ENCODE assay signal across 21 cellular contexts in the genomic region with DNA sequence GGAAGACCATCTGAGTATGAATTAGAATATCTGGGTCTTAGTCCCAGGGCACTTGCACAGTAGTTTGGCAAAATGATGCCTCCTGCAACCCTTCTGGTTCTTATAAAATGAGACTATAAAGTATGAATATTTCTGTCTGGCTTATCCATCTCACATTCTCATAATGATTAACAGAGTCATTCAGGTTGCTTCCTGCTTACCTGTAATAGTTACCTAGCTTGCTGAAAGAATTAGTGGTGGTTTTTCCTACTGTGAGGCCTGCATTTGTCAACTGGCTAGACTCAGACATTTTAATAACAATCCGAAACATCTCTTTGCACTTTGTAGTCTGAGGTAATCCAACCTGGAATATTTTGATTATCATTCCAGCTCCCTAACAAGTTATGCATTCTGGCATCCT.
DNase-seq lines count a peak whose midpoint lies in the region; ATAC-seq and TF ChIP-seq lines count a peak whose summit lies in the region.
"Had no signal": no experiment of that assay in that cellular context is flagged by ENCODE, and none has a peak within 500 bp of the region (broad histone marks: within the 10 kb centered on the region; RNA-seq: fewer than 3 reads in every experiment).

No MANE protein-coding gene starts in this region.

- H3K4me1 ChIP-seq in HCT116 (ENCODE audit: control insufficient read depth in 1 of 2, insufficient read depth in 2 of 2, low read length in 2 of 2) (no peaks in the 10 kb centered on the region), body of pancreas (peaks cover 8% of the 10 kb centered on the region), testis (no peaks in the 10 kb centered on the region)

- peak overlapping the region; percentile 89 for H2AFZ ChIP-seq in HCT116 (ENCODE audit: low read depth, low read length, poor library complexity, severe bottlenecking)
- H2AFZ ChIP-seq: PC-9 had no signal

- no peaks in the 10 kb centered on the region for H3K9me2 ChIP-seq in HCT116 (ENCODE audit: insufficient read depth)

- TF ChIP-seq CTCF in HCT116 (IDR thresholded peaks at IDR 0.05 in 2 of 3, conservative IDR thresholded peaks at IDR 0.05 in 1 of 3; ENCODE audit: borderline replicate concordance in 1 of 3, insufficient read depth in 1 of 3, low read depth in 2 of 3, low read length in 2 of 3) (no peak), body of pancreas (IDR thresholded peaks at IDR 0.05) (no peak), testis (IDR thresholded peaks at IDR 0.05) (no peak)

- H3K4me3 ChIP-seq in HCT116 (replicated peaks in 1 of 2; ENCODE audit: low read depth in 1 of 2, low read length in 2 of 2) (no peak overlapping the region), body of pancreas (no peak overlapping the region), testis (no peak overlapping the region)
- H3K4me3 ChIP-seq: PC-9 had no signal

- no peak for TF ChIP-seq POLR2A in HCT116 (IDR thresholded peaks at IDR 0.05; ENCODE audit: borderline replicate concordance, extremely low read depth, insufficient read depth, insufficient read length)
- no peak for TF ChIP-seq POLR2A in body of pancreas (IDR thresholded peaks at IDR 0.05)
- no peak for TF ChIP-seq POLR2A in testis (IDR thresholded peaks at IDR 0.05)

- H3K27ac ChIP-seq in HCT116 (ENCODE audit: low read depth, low read length) (no peak overlapping the region), body of pancreas (peak overlapping the region in 1 of 4 donors; percentile 50), testis (no peak overlapping the region)
- H3K27ac ChIP-seq: PC-9 had no signal

- H3K9me3 ChIP-seq in HCT116 (ENCODE audit: control insufficient read depth in 1 of 2, insufficient read depth in 1 of 2, low read depth in 1 of 2, low read length in 2 of 2) (no peaks in the 10 kb centered on the region), body of pancreas (no peaks in the 10 kb centered on the region), testis (no peaks in the 10 kb centered on the region)

- ATAC-seq in HCT116: no peak
- peak; percentile 81 for ATAC-seq in body of pancreas
- ATAC-seq in left colon: peak; percentile 93
- no peak for ATAC-seq in HG02852 (IDR thresholded peaks at IDR 0.05; ENCODE audit: unreplicated experiment)

- no peaks in the 10 kb centered on the region for H3K27me3 ChIP-seq in HCT116 (ENCODE audit: insufficient read depth, low read length)
- no peaks in the 10 kb centered on the region for H3K27me3 ChIP-seq in body of pancreas
- H3K27me3 ChIP-seq in testis: no peaks in the 10 kb centered on the region

- no peak overlapping the region for H3K4me2 ChIP-seq in HCT116 (ENCODE audit: low read length)
- H3K4me2 ChIP-seq: PC-9 had no signal

- no peaks in the 10 kb centered on the region for H3K79me2 ChIP-seq in HCT116 (ENCODE audit: insufficient read depth, low read length)

- RAD21 ChIA-PET in HCT116 (lab: Charles Lee; ENCODE audit: low non-redundant PET in 1 of 2, low total read pairs in 2 of 2, uncharacterized antibody in 2 of 2, unreplicated experiment in 2 of 2): interaction anchor here in 1 of 2 experiments (0.8 kb wide), 1 partner anchor 151 kb away, joined by 3 read pairs; no protein-coding TSS in a partner anchor

- no peak overlapping the region for H3K9ac ChIP-seq in HCT116 (ENCODE audit: low read length)

- H3K36me3 ChIP-seq in HCT116 (ENCODE audit: control insufficient read depth in 1 of 2, insufficient read depth in 2 of 2, low read length in 2 of 2) (no peaks in the 10 kb centered on the region), body of pancreas (replicated peaks in 1 of 2; ENCODE audit: insufficient read depth in 1 of 2, low read depth in 2 of 2) (no peaks in the 10 kb centered on the region), testis (ENCODE audit: low read depth, missing control alignments) (no peaks in the 10 kb centered on the region)

- BruUV-seq in HCT116 (replicated peaks; lab: Mats Ljungman, UMichigan): no TSS peak

- intact Hi-C loops in HCT116 (cut with micrococcal nuclease): no loop called here
- intact Hi-C loops in body of pancreas (cut with DNase I): no loop called here
- intact Hi-C loops in left colon (cut with DNase I, micrococcal nuclease): loop anchor here in 1 of 2 donors (10.0 kb wide), 2 partner anchors 653 to 763 kb away; no protein-coding TSS in a partner anchor
- intact Hi-C loops in testis (cut with DNase I; ENCODE audit: low total_unique reads): no loop called here

- WGBS in body of pancreas, 2 donors: 56 to 69% methylated on average over 1 of the region's 1 CpG
- 90 to 93% methylated on average over 1 of the region's 1 CpG for WGBS in testis, 2 donors

- CTCF ChIA-PET in HCT116 (lab: Charles Lee): interaction anchor here (1.2 to 2.4 kb wide), 3 partner anchors 9 to 761 kb away, joined by 5 to 18 read pairs (median 11); no protein-coding TSS in a partner anchor

- no peak for TF ChIP-seq RAD21 in HCT116 (IDR thresholded peaks at IDR 0.05; ENCODE audit: low read depth)

- no peaks in the 10 kb centered on the region for H4K20me1 ChIP-seq in HCT116 (ENCODE audit: insufficient read depth)

- DNase-seq in HCT116 (ENCODE audit: low read depth, low spot score): no peak
- DNase-seq in body of pancreas: no peak
- DNase-seq in left colon: no peak
- DNase-seq in renal cortical epithelial cell (ENCODE audit: low read depth): peak; percentile 13
- DNase-seq in stimulated activated CD4-positive, alpha-beta T cell treated with anti-CD3 and anti-CD28 coated beads, Interleukin-4, amount 100 ng/mL, for 4 hours: no peak
- DNase-seq in DMS153 treated with DMSO at 0.1 percent for 48 hours (lab: John Stamatoyannopoulos, UW; ENCODE audit: unreplicated experiment): no peak
- no peak for DNase-seq in testis
- DNase-seq: C1 segment of cervical spinal cord; CD4-positive, alpha-beta memory T cell; COR-L47; DND-41; KBM-7; NCI-H2029; NCI-H446; NCI-H526; NCI-H82; NK-92 treated with Interleukin-12 subunit alpha and Interleukin-12 subunit beta, amount 100 ng/mL, for 24 hours; PC-9; Right ventricle myocardium superior; RPMI8226 had no signal

- POLR2A ChIA-PET in HCT116 (lab: Charles Lee): no interaction called here

TF ChIP-seq in HCT116, 20 proteins besides CTCF, POLR2A, EP300 and RAD21:
- TF ChIP-seq SP1 (IDR thresholded peaks at IDR 0.05; ENCODE audit: low read depth) (no peak), ZNF274 (IDR thresholded peaks at IDR 0.05; ENCODE audit: low read depth, low read length) (no peak), SRF (IDR thresholded peaks at IDR 0.05; ENCODE audit: low read depth) (no peak), TCF7L2 (IDR thresholded peaks at IDR 0.05; ENCODE audit: borderline replicate concordance, extremely low read depth, insufficient read depth, insufficient read length) (no peak), EGR1 (IDR thresholded peaks at IDR 0.05; ENCODE audit: low read depth) (no peak), SIN3A (IDR thresholded peaks at IDR 0.05; ENCODE audit: low read depth) (no peak), YY1 (IDR thresholded peaks at IDR 0.05; ENCODE audit: extremely low read depth, insufficient replicate concordance, low read depth, low read length) (no peak), FOSL1 (IDR thresholded peaks at IDR 0.05; ENCODE audit: low read depth) (no peak), POLR2AphosphoS5 (IDR thresholded peaks at IDR 0.05; ENCODE audit: low read depth, low read length) (no peak), JUND (IDR thresholded peaks at IDR 0.05) (no peak)
- TF ChIP-seq, protein P1, sequence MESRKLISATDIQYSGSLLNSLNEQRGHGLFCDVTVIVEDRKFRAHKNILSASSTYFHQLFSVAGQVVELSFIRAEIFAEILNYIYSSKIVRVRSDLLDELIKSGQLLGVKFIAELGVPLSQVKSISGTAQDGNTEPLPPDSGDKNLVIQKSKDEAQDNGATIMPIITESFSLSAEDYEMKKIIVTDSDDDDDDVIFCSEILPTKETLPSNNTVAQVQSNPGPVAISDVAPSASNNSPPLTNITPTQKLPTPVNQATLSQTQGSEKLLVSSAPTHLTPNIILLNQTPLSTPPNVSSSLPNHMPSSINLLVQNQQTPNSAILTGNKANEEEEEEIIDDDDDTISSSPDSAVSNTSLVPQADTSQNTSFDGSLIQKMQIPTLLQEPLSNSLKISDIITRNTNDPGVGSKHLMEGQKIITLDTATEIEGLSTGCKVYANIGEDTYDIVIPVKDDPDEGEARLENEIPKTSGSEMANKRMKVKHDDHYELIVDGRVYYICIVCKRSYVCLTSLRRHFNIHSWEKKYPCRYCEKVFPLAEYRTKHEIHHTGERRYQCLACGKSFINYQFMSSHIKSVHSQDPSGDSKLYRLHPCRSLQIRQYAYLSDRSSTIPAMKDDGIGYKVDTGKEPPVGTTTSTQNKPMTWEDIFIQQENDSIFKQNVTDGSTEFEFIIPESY (IDR thresholded peaks at IDR 0.05; ENCODE audit: extremely low read depth, insufficient replicate concordance, low read length): no peak
- TF ChIP-seq, protein P2, sequence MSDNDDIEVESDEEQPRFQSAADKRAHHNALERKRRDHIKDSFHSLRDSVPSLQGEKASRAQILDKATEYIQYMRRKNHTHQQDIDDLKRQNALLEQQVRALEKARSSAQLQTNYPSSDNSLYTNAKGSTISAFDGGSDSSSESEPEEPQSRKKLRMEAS (IDR thresholded peaks at IDR 0.05): no peak
- TF ChIP-seq, protein P3, sequence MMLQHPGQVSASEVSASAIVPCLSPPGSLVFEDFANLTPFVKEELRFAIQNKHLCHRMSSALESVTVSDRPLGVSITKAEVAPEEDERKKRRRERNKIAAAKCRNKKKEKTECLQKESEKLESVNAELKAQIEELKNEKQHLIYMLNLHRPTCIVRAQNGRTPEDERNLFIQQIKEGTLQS (IDR thresholded peaks at IDR 0.05): no peak

Comparison
In these comparisons a context has a peak if more than half of its experiments do, and no peak if none do; other contexts are left out.
1. ATAC-seq: peak in body of pancreas (single experiment) and left colon (single experiment); none in HCT116 (single experiment) and HG02852 (single experiment).